ENCODE assay signal across 27 cellular contexts in the genomic region with DNA sequence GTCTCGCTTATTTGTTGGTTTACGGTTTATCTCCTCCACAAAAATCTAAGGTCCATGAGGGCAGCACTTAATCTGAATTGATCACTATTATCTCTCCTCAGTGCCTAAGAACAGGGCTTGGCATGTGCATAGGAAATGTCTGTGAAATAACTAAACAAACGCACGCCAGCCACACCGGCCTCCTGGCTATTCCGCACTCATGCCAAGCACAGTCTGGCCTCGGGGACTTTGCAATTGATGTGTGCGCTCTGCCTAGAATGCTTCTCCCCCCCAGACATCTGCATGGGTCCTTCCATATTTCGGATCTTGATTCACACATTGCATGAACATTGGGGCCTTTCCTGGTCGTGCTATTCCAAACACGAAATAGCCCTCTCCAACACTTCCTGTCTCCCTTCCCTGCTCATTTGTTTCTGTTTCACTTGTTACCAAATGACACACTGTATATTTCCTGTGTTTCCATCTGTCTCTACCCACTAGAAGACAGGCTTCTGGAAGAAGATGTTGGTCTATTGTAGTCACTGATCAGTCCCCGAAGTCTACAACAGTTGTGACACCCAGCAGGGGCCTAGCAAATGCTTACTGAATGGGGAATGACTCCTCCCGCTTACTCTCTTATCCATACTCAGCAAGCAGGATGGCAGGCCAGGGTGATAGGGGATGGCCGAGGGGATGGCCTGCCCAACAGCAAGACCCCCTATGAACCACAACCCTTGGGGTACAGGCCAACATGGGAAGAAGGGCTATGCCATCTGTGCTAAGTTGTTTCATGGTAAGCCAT.
DNase-seq lines count a peak whose midpoint lies in the region; ATAC-seq and TF ChIP-seq lines count a peak whose summit lies in the region.
"Had no signal": no experiment of that assay in that cellular context is flagged by ENCODE, and none has a peak within 500 bp of the region (broad histone marks: within the 10 kb centered on the region; RNA-seq: fewer than 3 reads in every experiment).

No MANE protein-coding gene starts in this region.

- CTCF ChIA-PET in MCF 10A (lab: Yijun Ruan, JAX): no interaction called here

- H3K27me3 ChIP-seq in right cardiac atrium (ENCODE audit: control insufficient read depth, insufficient read depth) (no peaks in the 10 kb centered on the region), endodermal cell (ENCODE audit: control insufficient read depth, insufficient read depth, low read length, poor library complexity, severe bottlenecking) (no peaks in the 10 kb centered on the region)
- H3K27me3 ChIP-seq: body of pancreas had no signal

- peaks cover 6% of the 10 kb centered on the region for H3K27me3 Mint-ChIP-seq in endodermal cell (ENCODE audit: insufficient read depth)
- peaks cover 22% of the 10 kb centered on the region for H3K27me3 Mint-ChIP-seq in MCF 10A (ENCODE audit: insufficient read depth, unreplicated experiment)

- no peak for ATAC-seq in right cardiac atrium
- ATAC-seq: body of pancreas, esophagus mucosa, gastroesophageal sphincter, lower lobe of right lung, psoas muscle, SK-N-SH treated with all-trans-retinoic acid at 6 μM for 48 hours had no signal

- no peaks in the 10 kb centered on the region for H3K9me3 ChIP-seq in right cardiac atrium (ENCODE audit: control insufficient read depth, low read length)
- H3K9me3 ChIP-seq in endodermal cell (ENCODE audit: control insufficient read depth, low read length): no peaks in the 10 kb centered on the region
- H3K9me3 ChIP-seq: body of pancreas, gastroesophageal sphincter, lower lobe of right lung, psoas muscle had no signal

- H3K4me3 Mint-ChIP-seq in endodermal cell (no peak overlapping the region), MCF 10A (ENCODE audit: unreplicated experiment) (no peak overlapping the region)
- H3K4me3 Mint-ChIP-seq: activated naive CD8-positive, alpha-beta T cell treated with anti-CD3 and anti-CD28 coated beads, Interleukin-2, amount 10 ng/mL, durations not matched to agents 7 days and 5 days; T-helper 2 cell treated with Interferon-gamma antibody and Interleukin-4, amounts not matched to agents 5 μg/mL and 100 μg/mL, for 36 hours had no signal

- H3K4me1 Mint-ChIP-seq in endodermal cell: peaks cover 18% of the 10 kb centered on the region
- no peaks in the 10 kb centered on the region for H3K4me1 Mint-ChIP-seq in MCF 10A (ENCODE audit: insufficient read depth, unreplicated experiment)
- H3K4me1 Mint-ChIP-seq: activated naive CD8-positive, alpha-beta T cell treated with anti-CD3 and anti-CD28 coated beads, Interleukin-2, amount 10 ng/mL, durations not matched to agents 7 days and 5 days had no signal

- intact Hi-C loops in cardiac septum (cut with DNase I): no loop called here
- intact Hi-C loops in right cardiac atrium (cut with DNase I): no loop called here
- intact Hi-C loops in MCF 10A (cut with micrococcal nuclease): no loop called here

- BruUV-seq in MCF 10A (replicated peaks; lab: Mats Ljungman, UMichigan): no TSS peak

- WGBS in right cardiac atrium: 78% methylated on average over 14 of the region's 14 CpGs
- 92 to 97% methylated on average over 11 to 14 of the region's 14 CpGs for WGBS in endodermal cell (ENCODE audit: insufficient coverage in 1 of 2, insufficient read length in 1 of 2), 2 experiments

- no peak overlapping the region for H3K9ac ChIP-seq in endodermal cell (ENCODE audit: extremely low read depth, low read length, poor library complexity, severe bottlenecking)

- no peaks in the 10 kb centered on the region for H3K36me3 Mint-ChIP-seq in endodermal cell (ENCODE audit: low read depth)
- peaks cover 6% of the 10 kb centered on the region for H3K36me3 Mint-ChIP-seq in MCF 10A (ENCODE audit: insufficient read depth, unreplicated experiment)
- H3K36me3 Mint-ChIP-seq: activated naive CD8-positive, alpha-beta T cell treated with anti-CD3 and anti-CD28 coated beads, Interleukin-2, amount 10 ng/mL, durations not matched to agents 7 days and 5 days had no signal

- POLR2A ChIA-PET in MCF 10A (lab: Yijun Ruan, JAX): no interaction called here

- H3K36me3 ChIP-seq in endodermal cell (ENCODE audit: control insufficient read depth, insufficient read depth, low read length): no peaks in the 10 kb centered on the region
- H3K36me3 ChIP-seq: gastroesophageal sphincter, lower lobe of right lung, WERI-Rb-1 had no signal

- H3K9me3 Mint-ChIP-seq in endodermal cell: no peaks in the 10 kb centered on the region
- H3K9me3 Mint-ChIP-seq in MCF 10A (ENCODE audit: unreplicated experiment): no peaks in the 10 kb centered on the region
- H3K9me3 Mint-ChIP-seq: activated naive CD8-positive, alpha-beta T cell treated with anti-CD3 and anti-CD28 coated beads, Interleukin-2, amount 10 ng/mL, durations not matched to agents 7 days and 5 days; T-helper 2 cell treated with Interferon-gamma antibody and Interleukin-4, amounts not matched to agents 5 μg/mL and 100 μg/mL, for 36 hours had no signal

- no peak overlapping the region for H3K27ac Mint-ChIP-seq in endodermal cell
- no peak overlapping the region for H3K27ac Mint-ChIP-seq in MCF 10A (ENCODE audit: low read depth, unreplicated experiment)
- H3K27ac Mint-ChIP-seq: activated naive CD8-positive, alpha-beta T cell treated with anti-CD3 and anti-CD28 coated beads, Interleukin-2, amount 10 ng/mL, durations not matched to agents 7 days and 5 days; T-helper 2 cell treated with Interferon-gamma antibody and Interleukin-4, amounts not matched to agents 5 μg/mL and 100 μg/mL, for 36 hours had no signal

- H3K27ac ChIP-seq in right cardiac atrium (ENCODE audit: low read length) (no peak overlapping the region), endodermal cell (ENCODE audit: low read depth, low read length) (no peak overlapping the region)
- H3K27ac ChIP-seq: body of pancreas, gastroesophageal sphincter, lower lobe of right lung, psoas muscle, WERI-Rb-1 had no signal

- H3K4me1 ChIP-seq in right cardiac atrium (ENCODE audit: control insufficient read depth, insufficient read depth, low read length): no peaks in the 10 kb centered on the region
- peaks cover 7% of the 10 kb centered on the region for H3K4me1 ChIP-seq in endodermal cell (ENCODE audit: control insufficient read depth, insufficient read depth, low read length)
- H3K4me1 ChIP-seq: body of pancreas, gastroesophageal sphincter, lower lobe of right lung, psoas muscle had no signal

- DNase-seq in cardiac septum (ENCODE audit: low spot score): peak; percentile 33
- no peak for DNase-seq in right cardiac atrium
- DNase-seq in endodermal cell: peak; percentile 52
- DNase-seq in mesenteric fat pad (ENCODE audit: low spot score): peak; percentile 45
- no peak for DNase-seq in NCI-H226
- DNase-seq in SIG-M5 (lab: John Stamatoyannopoulos, UW): no peak
- DNase-seq in GM20000 (ENCODE audit: low spot score): no peak
- no peak for DNase-seq in MCF 10A (ENCODE audit: unreplicated experiment)
- DNase-seq: activated CD8-positive, alpha-beta memory T cell treated with anti-CD3 and anti-CD28 coated beads, Interleukin-2, amount 50 U/mL, for 4 hours; activated naive CD8-positive, alpha-beta T cell treated with anti-CD3 and anti-CD28 coated beads, Interleukin-2, amount 10 ng/mL, durations not matched to agents 7 days and 5 days; body of pancreas; COR-L47; effector memory CD4-positive, alpha-beta T cell; GDM1; GOT3; KG1; lower lobe of right lung; NCI-H187 treated with DMSO at 0.1 percent for 48 hours; NCI-H69; psoas muscle; stimulated activated CD4-positive, alpha-beta T cell treated with anti-CD3 and anti-CD28 coated beads, Interleukin-2, amount 100 ng/mL, for 24 hours; WERI-Rb-1 had no signal

- H3K4me3 ChIP-seq in right cardiac atrium (ENCODE audit: low read length) (no peak overlapping the region), endodermal cell (ENCODE audit: low read length) (no peak overlapping the region)
- H3K4me3 ChIP-seq: body of pancreas, gastroesophageal sphincter, lower lobe of right lung, psoas muscle, smooth muscle cell had no signal

- TF ChIP-seq CTCF in endodermal cell (conservative IDR thresholded peaks at IDR 0.05): no peak
- no peak for TF ChIP-seq CTCF in GM20000 (IDR thresholded peaks at IDR 0.05; ENCODE audit: extremely low read depth, missing control alignments)
- no peak for TF ChIP-seq CTCF in MCF 10A (IDR thresholded peaks at IDR 0.05; ENCODE audit: unreplicated experiment)

Comparison
In these comparisons a context has a peak if more than half of its experiments do, and no peak if none do; other contexts are left out.
1. DNase-seq: peak in cardiac septum (single experiment), endodermal cell (single experiment) and mesenteric fat pad (single experiment); none in right cardiac atrium (0 of 3), NCI-H226 (single experiment), SIG-M5 (single experiment), GM20000 (single experiment) and MCF 10A (single experiment).